1 cellular context compared by ENCODE assay signal in genomic region chr11:67023957-67024353, GRCh38.
A peak's percentile ranks its signal among the peaks of the same experiment; 100 is the strongest.
TF ChIP-seq lines count a peak whose summit lies in the region.

No MANE protein-coding gene starts in this region.

TF ChIP-seq in H1, 55 proteins besides CTCF, POLR2A, EP300 and RAD21:
- TF ChIP-seq, protein P1, sequence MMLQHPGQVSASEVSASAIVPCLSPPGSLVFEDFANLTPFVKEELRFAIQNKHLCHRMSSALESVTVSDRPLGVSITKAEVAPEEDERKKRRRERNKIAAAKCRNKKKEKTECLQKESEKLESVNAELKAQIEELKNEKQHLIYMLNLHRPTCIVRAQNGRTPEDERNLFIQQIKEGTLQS (IDR thresholded peaks at IDR 0.05; ENCODE audit: insufficient read depth, low read depth, low read length), result no peak
- peak; percentile 2 for TF ChIP-seq EZH2 (IDR thresholded peaks at IDR 0.05; ENCODE audit: low read depth, low read length, severe bottlenecking)
- no peak for TF ChIP-seq CTBP2 (IDR thresholded peaks at IDR 0.05; ENCODE audit: borderline replicate concordance, insufficient read depth, insufficient read length, low read length)
- TF ChIP-seq SUZ12 (IDR thresholded peaks at IDR 0.05; ENCODE audit: low read length), result peak; percentile 25; the same call in 1 of the 2 replicates
- no peak for TF ChIP-seq BCL11A (IDR thresholded peaks at IDR 0.05; ENCODE audit: low read depth in 2 of 2, low read length in 2 of 2)
- TF ChIP-seq CEBPB (IDR thresholded peaks at IDR 0.05; ENCODE audit: low read depth, low read length), result no peak
- no peak for TF ChIP-seq TCF12 (IDR thresholded peaks at IDR 0.05; ENCODE audit: low read depth, low read length)
- no peak for TF ChIP-seq GABPA (IDR thresholded peaks at IDR 0.05; ENCODE audit: borderline replicate concordance, insufficient read depth, low read length)
